1 cellular context compared by ENCODE assay signal in the genomic region with DNA sequence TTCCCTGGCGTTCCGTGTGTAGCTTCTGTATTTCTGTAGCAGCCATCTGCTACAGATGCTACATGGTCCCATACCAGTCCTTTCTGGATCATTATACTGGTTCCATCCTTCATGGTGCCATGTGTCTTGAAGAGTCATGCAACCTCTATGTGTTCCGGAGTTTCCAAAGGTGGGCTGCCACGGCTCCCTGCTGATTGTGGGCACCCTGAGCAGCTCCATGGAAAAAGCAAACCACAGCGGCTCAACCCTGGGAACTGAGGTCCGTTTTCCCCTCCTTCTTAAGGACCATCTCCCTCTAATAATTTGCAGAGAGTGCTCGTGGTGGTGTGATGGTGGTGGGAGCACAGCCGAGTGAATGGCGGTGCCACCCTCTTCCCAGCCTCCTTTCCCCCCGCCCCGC.
TF ChIP-seq lines count a peak whose summit lies in the region.

No MANE protein-coding gene starts in this region.

TF ChIP-seq in GM23338, 12 proteins besides CTCF, POLR2A, EP300 and RAD21 (continued from another document):
- TF ChIP-seq, protein P1, sequence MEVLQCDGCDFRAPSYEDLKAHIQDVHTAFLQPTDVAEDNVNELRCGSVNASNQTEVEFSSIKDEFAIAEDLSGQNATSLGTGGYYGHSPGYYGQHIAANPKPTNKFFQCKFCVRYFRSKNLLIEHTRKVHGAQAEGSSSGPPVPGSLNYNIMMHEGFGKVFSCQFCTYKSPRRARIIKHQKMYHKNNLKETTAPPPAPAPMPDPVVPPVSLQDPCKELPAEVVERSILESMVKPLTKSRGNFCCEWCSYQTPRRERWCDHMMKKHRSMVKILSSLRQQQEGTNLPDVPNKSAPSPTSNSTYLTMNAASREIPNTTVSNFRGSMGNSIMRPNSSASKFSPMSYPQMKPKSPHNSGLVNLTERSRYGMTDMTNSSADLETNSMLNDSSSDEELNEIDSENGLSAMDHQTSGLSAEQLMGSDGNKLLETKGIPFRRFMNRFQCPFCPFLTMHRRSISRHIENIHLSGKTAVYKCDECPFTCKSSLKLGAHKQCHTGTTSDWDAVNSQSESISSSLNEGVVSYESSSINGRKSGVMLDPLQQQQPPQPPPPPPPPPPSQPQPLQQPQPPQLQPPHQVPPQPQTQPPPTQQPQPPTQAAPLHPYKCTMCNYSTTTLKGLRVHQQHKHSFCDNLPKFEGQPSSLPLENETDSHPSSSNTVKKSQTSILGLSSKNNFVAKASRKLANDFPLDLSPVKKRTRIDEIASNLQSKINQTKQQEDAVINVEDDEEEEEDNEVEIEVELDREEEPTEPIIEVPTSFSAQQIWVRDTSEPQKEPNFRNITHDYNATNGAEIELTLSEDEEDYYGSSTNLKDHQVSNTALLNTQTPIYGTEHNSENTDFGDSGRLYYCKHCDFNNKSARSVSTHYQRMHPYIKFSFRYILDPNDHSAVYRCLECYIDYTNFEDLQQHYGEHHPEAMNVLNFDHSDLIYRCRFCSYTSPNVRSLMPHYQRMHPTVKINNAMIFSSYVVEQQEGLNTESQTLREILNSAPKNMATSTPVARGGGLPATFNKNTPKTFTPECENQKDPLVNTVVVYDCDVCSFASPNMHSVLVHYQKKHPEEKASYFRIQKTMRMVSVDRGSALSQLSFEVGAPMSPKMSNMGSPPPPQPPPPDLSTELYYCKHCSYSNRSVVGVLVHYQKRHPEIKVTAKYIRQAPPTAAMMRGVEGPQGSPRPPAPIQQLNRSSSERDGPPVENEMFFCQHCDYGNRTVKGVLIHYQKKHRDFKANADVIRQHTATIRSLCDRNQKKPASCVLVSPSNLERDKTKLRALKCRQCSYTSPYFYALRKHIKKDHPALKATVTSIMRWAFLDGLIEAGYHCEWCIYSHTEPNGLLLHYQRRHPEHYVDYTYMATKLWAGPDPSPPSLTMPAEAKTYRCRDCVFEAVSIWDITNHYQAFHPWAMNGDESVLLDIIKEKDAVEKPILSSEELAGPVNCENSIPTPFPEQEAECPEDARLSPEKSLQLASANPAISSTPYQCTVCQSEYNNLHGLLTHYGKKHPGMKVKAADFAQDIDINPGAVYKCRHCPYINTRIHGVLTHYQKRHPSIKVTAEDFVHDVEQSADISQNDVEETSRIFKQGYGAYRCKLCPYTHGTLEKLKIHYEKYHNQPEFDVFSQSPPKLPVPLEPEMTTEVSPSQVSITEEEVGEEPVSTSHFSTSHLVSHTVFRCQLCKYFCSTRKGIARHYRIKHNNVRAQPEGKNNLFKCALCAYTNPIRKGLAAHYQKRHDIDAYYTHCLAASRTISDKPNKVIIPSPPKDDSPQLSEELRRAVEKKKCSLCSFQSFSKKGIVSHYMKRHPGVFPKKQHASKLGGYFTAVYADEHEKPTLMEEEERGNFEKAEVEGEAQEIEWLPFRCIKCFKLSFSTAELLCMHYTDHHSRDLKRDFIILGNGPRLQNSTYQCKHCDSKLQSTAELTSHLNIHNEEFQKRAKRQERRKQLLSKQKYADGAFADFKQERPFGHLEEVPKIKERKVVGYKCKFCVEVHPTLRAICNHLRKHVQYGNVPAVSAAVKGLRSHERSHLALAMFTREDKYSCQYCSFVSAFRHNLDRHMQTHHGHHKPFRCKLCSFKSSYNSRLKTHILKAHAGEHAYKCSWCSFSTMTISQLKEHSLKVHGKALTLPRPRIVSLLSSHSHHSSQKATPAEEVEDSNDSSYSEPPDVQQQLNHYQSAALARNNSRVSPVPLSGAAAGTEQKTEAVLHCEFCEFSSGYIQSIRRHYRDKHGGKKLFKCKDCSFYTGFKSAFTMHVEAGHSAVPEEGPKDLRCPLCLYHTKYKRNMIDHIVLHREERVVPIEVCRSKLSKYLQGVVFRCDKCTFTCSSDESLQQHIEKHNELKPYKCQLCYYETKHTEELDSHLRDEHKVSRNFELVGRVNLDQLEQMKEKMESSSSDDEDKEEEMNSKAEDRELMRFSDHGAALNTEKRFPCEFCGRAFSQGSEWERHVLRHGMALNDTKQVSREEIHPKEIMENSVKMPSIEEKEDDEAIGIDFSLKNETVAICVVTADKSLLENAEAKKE (CRISPR knock-in tag; IDR thresholded peaks at IDR 0.05): no peak
- TF ChIP-seq, protein P2, sequence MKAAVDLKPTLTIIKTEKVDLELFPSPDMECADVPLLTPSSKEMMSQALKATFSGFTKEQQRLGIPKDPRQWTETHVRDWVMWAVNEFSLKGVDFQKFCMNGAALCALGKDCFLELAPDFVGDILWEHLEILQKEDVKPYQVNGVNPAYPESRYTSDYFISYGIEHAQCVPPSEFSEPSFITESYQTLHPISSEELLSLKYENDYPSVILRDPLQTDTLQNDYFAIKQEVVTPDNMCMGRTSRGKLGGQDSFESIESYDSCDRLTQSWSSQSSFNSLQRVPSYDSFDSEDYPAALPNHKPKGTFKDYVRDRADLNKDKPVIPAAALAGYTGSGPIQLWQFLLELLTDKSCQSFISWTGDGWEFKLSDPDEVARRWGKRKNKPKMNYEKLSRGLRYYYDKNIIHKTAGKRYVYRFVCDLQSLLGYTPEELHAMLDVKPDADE (IDR thresholded peaks at IDR 0.05): no peak
